ENCODE assay signal across 8 cellular contexts in genomic region chr19:4267101-4267900, GRCh38. TPM values are rescaled to one million over a fixed set of nuclear protein-coding genes. Genes with fewer than 3 reads are reported as not detected.
DNase-seq lines count a peak whose midpoint lies in the region; ATAC-seq and TF ChIP-seq lines count a peak whose summit lies in the region.

No MANE protein-coding gene starts in this region.

- TF ChIP-seq CTCF in nephron (IDR thresholded peaks at IDR 0.05; ENCODE audit: unreplicated experiment in 3 of 3) = peak; percentile 79 to 82 (median 81)
- TF ChIP-seq CTCF in thoracic aorta (IDR thresholded peaks at IDR 0.05) = peak; percentile 80

- ATAC-seq in thoracic aorta (ENCODE audit: insufficient number of reproducible peaks, low FRiP score, low read depth) = no peak

- H3K9me3 ChIP-seq in NT2/D1 (ENCODE audit: insufficient read depth, low read length) (no peaks in the 10 kb centered on the region), thoracic aorta (no peaks in the 10 kb centered on the region)

- H3K9me3 Mint-ChIP-seq in nephron = no peaks in the 10 kb centered on the region

- H3K9ac ChIP-seq in NT2/D1 (ENCODE audit: insufficient read length, low read depth) = peak overlapping the region; percentile 26

- no peak overlapping the region for H3K27ac ChIP-seq in thoracic aorta

- H3K4me3 Mint-ChIP-seq in nephron = no peak overlapping the region

- no peak for TF ChIP-seq POLR2A in erythroblast (IDR thresholded peaks at IDR 0.05; ENCODE audit: low read length)

- peaks cover 33% of the 10 kb centered on the region for H3K36me3 Mint-ChIP-seq in nephron (ENCODE audit: low read depth)

- H3K4me1 Mint-ChIP-seq in nephron = no peaks in the 10 kb centered on the region

- no peaks in the 10 kb centered on the region for H3K27me3 Mint-ChIP-seq in nephron (ENCODE audit: low read depth)

- DNase-seq in activated gamma-delta T cell treated with Interleukin-2 at 50 U/mL for 16 hours = peak; percentile 59
- DNase-seq in activated gamma-delta T cell (lab: John Stamatoyannopoulos, UW) = no peak
- peak; percentile 82 for DNase-seq in NT2/D1 (ENCODE audit: low read depth, low spot score)
- peak; percentile 13 for DNase-seq in activated CD8-positive, alpha-beta memory T cell treated with anti-CD3 and anti-CD28 coated beads, Interleukin-2, amount 50 U/mL, for 1 hour (ENCODE audit: extremely low read depth)
- peak; percentile 81 to 85 for DNase-seq in erythroblast (lab: John Stamatoyannopoulos, UW)
- no peak for DNase-seq in thoracic aorta (ENCODE audit: low spot score)
- DNase-seq in NCI-H187 (lab: John Stamatoyannopoulos, UW) = no peak

- H3K27ac Mint-ChIP-seq in nephron = peak overlapping the region in 1 of 3 experiments; percentile 19

- H3K36me3 ChIP-seq in NT2/D1 (ENCODE audit: insufficient read depth, insufficient read length, low read length) (peaks cover 70% of the 10 kb centered on the region), thoracic aorta (peaks cover 51% of the 10 kb centered on the region)

- peaks cover 4% of the 10 kb centered on the region for H3K4me1 ChIP-seq in NT2/D1 (ENCODE audit: insufficient read depth, insufficient read length)
- H3K4me1 ChIP-seq in thoracic aorta (ENCODE audit: control insufficient read depth in 1 of 2, low read depth in 2 of 2) = no peaks in the 10 kb centered on the region

- no peak overlapping the region for H3K4me3 ChIP-seq in NT2/D1 (ENCODE audit: insufficient read length, low read depth)
- H3K4me3 ChIP-seq in thoracic aorta = no peak overlapping the region

- H3K27me3 ChIP-seq in NT2/D1 (ENCODE audit: insufficient read depth, insufficient read length) (no peaks in the 10 kb centered on the region), thoracic aorta (replicated peaks; ENCODE audit: insufficient read depth) (no peaks in the 10 kb centered on the region)

RNA-seq across cellular contexts. Expression of gene SHD, which starts 11.8 kb away (rescaled TPM):
- not detected for total RNA-seq in thoracic aorta

RNA-seq across cellular contexts. Expression of gene YJU2, which starts 20.4 kb away (rescaled TPM):
- 10 to 100 TPM; 17.5 to 25.5 TPM for total RNA-seq in thoracic aorta

RNA-seq across cellular contexts. Expression of gene TMIGD2, which starts 34.9 kb away (rescaled TPM):
- 1 to 10 TPM in 1 of 2 donors, not detected in 1; 1.8 TPM for total RNA-seq in thoracic aorta

RNA-seq across cellular contexts. Expression of gene FSD1, which starts 37.1 kb away (rescaled TPM):
- total RNA-seq in thoracic aorta = not detected

RNA-seq across cellular contexts. Expression of gene EBI3, which starts 38.0 kb away (rescaled TPM):
- total RNA-seq in thoracic aorta = 10 to 100 TPM in 1 of 2 donors, 1 to 10 TPM in 1; 1.9 to 16.1 TPM

Comparison
In these comparisons a context has a peak if more than half of its experiments do, and no peak if none do; other contexts are left out.
1. DNase-seq: peak in activated gamma-delta T cell treated with Interleukin-2 at 50 U/mL for 16 hours (single experiment), NT2/D1 (single experiment), activated CD8-positive, alpha-beta memory T cell treated with anti-CD3 and anti-CD28 coated beads, Interleukin-2, amount 50 U/mL, for 1 hour (single experiment) and erythroblast (2 of 2); none in activated gamma-delta T cell (single experiment), thoracic aorta (single experiment) and NCI-H187 (0 of 2).